Comparison of ENCODE assay signal across 8 cellular contexts in genomic region chr3:159804726-159805410, GRCh38. TPM values are rescaled to one million over a fixed set of nuclear protein-coding genes. Genes with fewer than 3 reads are reported as not detected.
A peak's percentile ranks its signal among the peaks of the same experiment; 100 is the strongest.
DNase-seq lines count a peak whose midpoint lies in the region; ATAC-seq and TF ChIP-seq lines count a peak whose summit lies in the region.

No MANE protein-coding gene starts in this region.

- H3K36me3 Mint-ChIP-seq in CD14-positive monocyte, result no peaks in the 10 kb centered on the region
- no peaks in the 10 kb centered on the region for H3K36me3 Mint-ChIP-seq in naive thymus-derived CD4-positive, alpha-beta T cell

- no peaks in the 10 kb centered on the region for H3K36me3 ChIP-seq in naive thymus-derived CD4-positive, alpha-beta T cell (ENCODE audit: control insufficient read depth in 2 of 3, insufficient read depth in 3 of 3, low read length in 3 of 3)

- peak; percentile 71 for TF ChIP-seq CTCF in CD14-positive monocyte (IDR thresholded peaks at IDR 0.05)

- peak; percentile 50 for DNase-seq in CD14-positive monocyte (ENCODE audit: low spot score)
- peak; percentile 88 for DNase-seq in NCI-H146 (lab: John Stamatoyannopoulos, UW)
- peak; percentile 82 for DNase-seq in SW480 (ENCODE audit: low spot score)
- peak in 1 of 9 donors; percentile 8 for DNase-seq in naive thymus-derived CD4-positive, alpha-beta T cell
- DNase-seq in activated CD8-positive, alpha-beta memory T cell treated with anti-CD3 and anti-CD28 coated beads, Interleukin-2, amount 50 U/mL, for 4 hours, result no peak

- H3K4me3 Mint-ChIP-seq in CD14-positive monocyte, result no peak overlapping the region
- no peak overlapping the region for H3K4me3 Mint-ChIP-seq in naive thymus-derived CD4-positive, alpha-beta T cell

- no peak overlapping the region for H3K4me3 ChIP-seq in naive thymus-derived CD4-positive, alpha-beta T cell (ENCODE audit: low read length)

- CTCF ChIA-PET in naive thymus-derived CD4-positive, alpha-beta T cell (lab: Charles Lee), result no interaction called here

- peaks cover 0 to 1% (median 0%) of the 10 kb centered on the region in 3 donors for H3K27me3 Mint-ChIP-seq in CD14-positive monocyte (ENCODE audit: low read depth in 3 of 3)
- peaks cover 0 to 17% (median 9%) of the 10 kb centered on the region in 5 donors for H3K27me3 Mint-ChIP-seq in naive thymus-derived CD4-positive, alpha-beta T cell

- no peaks in the 10 kb centered on the region for H3K4me1 ChIP-seq in naive thymus-derived CD4-positive, alpha-beta T cell (ENCODE audit: control insufficient read depth in 2 of 2, insufficient read depth in 2 of 2, low read length in 2 of 2)

- no peaks in the 10 kb centered on the region for H3K4me1 Mint-ChIP-seq in CD14-positive monocyte
- no peaks in the 10 kb centered on the region for H3K4me1 Mint-ChIP-seq in naive thymus-derived CD4-positive, alpha-beta T cell

- intact Hi-C loops in CD14-positive monocyte (cut with micrococcal nuclease), result loop anchor here in 1 of 2 donors (10.0 kb wide), 1 partner anchor 480 kb away; no protein-coding TSS in a partner anchor
- intact Hi-C loops in naive thymus-derived CD4-positive, alpha-beta T cell (cut with micrococcal nuclease), result loop anchor here (1.0 to 10.0 kb wide), 3 partner anchors 542 to 960 kb away; no protein-coding TSS in a partner anchor

- H3K27me3 ChIP-seq in naive thymus-derived CD4-positive, alpha-beta T cell (ENCODE audit: control insufficient read depth in 2 of 2, insufficient read depth in 2 of 2, low read length in 2 of 2), result no peaks in the 10 kb centered on the region

- ATAC-seq in GM18858 (IDR thresholded peaks at IDR 0.05; ENCODE audit: unreplicated experiment), result peak; percentile 94
- ATAC-seq in HG02943 (IDR thresholded peaks at IDR 0.05; ENCODE audit: low read depth, unreplicated experiment), result peak; percentile 92
- ATAC-seq in esophagus mucosa, result peak; percentile 93
- ATAC-seq in naive thymus-derived CD4-positive, alpha-beta T cell, result peak; percentile 48

- no peaks in the 10 kb centered on the region for H3K9me3 Mint-ChIP-seq in CD14-positive monocyte
- H3K9me3 Mint-ChIP-seq in naive thymus-derived CD4-positive, alpha-beta T cell, result no peaks in the 10 kb centered on the region

- no peaks in the 10 kb centered on the region for H3K9me3 ChIP-seq in naive thymus-derived CD4-positive, alpha-beta T cell (ENCODE audit: control insufficient read depth in 2 of 3, low read length in 3 of 3)

- H3K27ac ChIP-seq in naive thymus-derived CD4-positive, alpha-beta T cell (ENCODE audit: low read depth, low read length), result no peak overlapping the region

- H3K27ac Mint-ChIP-seq in CD14-positive monocyte, result no peak overlapping the region
- H3K27ac Mint-ChIP-seq in naive thymus-derived CD4-positive, alpha-beta T cell, result no peak overlapping the region

- POLR2A ChIA-PET in naive thymus-derived CD4-positive, alpha-beta T cell (lab: Charles Lee), result no interaction called here

RNA-seq across cellular contexts. Expression of gene SCHIP1, which starts 34.8 kb away (rescaled TPM):
- polyA plus RNA-seq in CD14-positive monocyte, result not detected
- total RNA-seq in esophagus mucosa, result 1.00 TPM
- not detected for total RNA-seq in naive thymus-derived CD4-positive, alpha-beta T cell
- polyA plus RNA-seq in naive thymus-derived CD4-positive, alpha-beta T cell, result not detected
